24 cellular contexts compared by ENCODE assay signal in genomic region chr5:82332889-82333619, GRCh38. TPM values are rescaled to one million over a fixed set of nuclear protein-coding genes. Genes with fewer than 3 reads are reported as not detected.
DNase-seq lines count a peak whose midpoint lies in the region; ATAC-seq, FAIRE-seq and TF ChIP-seq lines count a peak whose summit lies in the region.
"Had no signal": no experiment of that assay in that cellular context is flagged by ENCODE, and none has a peak within 500 bp of the region (broad histone marks: within the 10 kb centered on the region; RNA-seq: fewer than 3 reads in every experiment).

No MANE protein-coding gene starts in this region.

- no peak overlapping the region for H2AFZ ChIP-seq in K562 (ENCODE audit: low read depth, low read length)

- H3K4me1 ChIP-seq in heart right ventricle (peaks cover 0 to 53% (median 31%) of the 10 kb centered on the region in 9 donors), K562 (replicated peaks in 1 of 2; ENCODE audit: control insufficient read depth in 2 of 2, insufficient read depth in 2 of 2, low read length in 2 of 2) (peaks cover 0 to 26% of the 10 kb centered on the region in 2 experiments; a peak in 4 of 5 replicates), uterus (no peaks in the 10 kb centered on the region), testis (no peaks in the 10 kb centered on the region), esophagus squamous epithelium (peaks cover 0 to 12% (median 0%) of the 10 kb centered on the region in 3 donors)
- H3K4me1 ChIP-seq: A549, spleen had no signal

- intact Hi-C loops in heart right ventricle (cut with DNase I) (no loop called here), Right ventricle myocardium inferior (cut with DNase I) (no loop called here), K562 (cut with micrococcal nuclease) (no loop called here), uterus (cut with DNase I; ENCODE audit: low total_unique reads) (no loop called here), testis (cut with DNase I; ENCODE audit: low total_unique reads) (no loop called here), esophagus squamous epithelium (cut with DNase I) (no loop called here)

- TF ChIP-seq RAD21 in K562 (CRISPR knock-in tag; conservative IDR thresholded peaks at IDR 0.05 in 1 of 2, IDR thresholded peaks at IDR 0.05 in 1 of 2): no peak

- H3K9me3 ChIP-seq in heart right ventricle (no peaks in the 10 kb centered on the region), K562 (replicated peaks; ENCODE audit: control insufficient read depth, insufficient read depth, low read depth, low read length) (0 out of 2 replicates have a peak, but pooled peaks cover 4% of the 10 kb centered on the region), uterus (no peaks in the 10 kb centered on the region), testis (no peaks in the 10 kb centered on the region), esophagus squamous epithelium (no peaks in the 10 kb centered on the region)
- H3K9me3 ChIP-seq: A549, BE2C, gastrocnemius medialis, MG63, spleen had no signal

- WGBS in heart right ventricle, 2 donors: 52 to 60% methylated on average over 2 of the region's 2 CpGs
- 18% methylated on average over 2 of the region's 2 CpGs for WGBS in K562 (ENCODE audit: insufficient coverage, low coverage, missing lambda C conversion rate)
- WGBS in testis, 2 donors: 58 to 79% methylated on average over 2 of the region's 2 CpGs
- 46 to 61% methylated on average over 2 of the region's 2 CpGs for WGBS in esophagus squamous epithelium, 2 donors

- POLR2A ChIA-PET in K562 (lab: Yijun Ruan, JAX): no interaction called here

- no peak for TF ChIP-seq EP300 in K562 (IDR thresholded peaks at IDR 0.05; ENCODE audit: low read length)

- H3K4me3 ChIP-seq in heart right ventricle (no peak overlapping the region), K562 (no peak overlapping the region), uterus (no peak overlapping the region), testis (no peak overlapping the region), esophagus squamous epithelium (no peak overlapping the region)
- H3K4me3 ChIP-seq: A549, gastrocnemius medialis, MG63, spleen had no signal

- no peaks in the 10 kb centered on the region for H3K36me3 ChIP-seq in heart right ventricle
- H3K36me3 ChIP-seq in K562 (ENCODE audit: control insufficient read depth, insufficient read depth, low read length): no peaks in the 10 kb centered on the region
- no peaks in the 10 kb centered on the region for H3K36me3 ChIP-seq in uterus
- H3K36me3 ChIP-seq in testis (ENCODE audit: low read depth, missing control alignments): no peaks in the 10 kb centered on the region
- no peaks in the 10 kb centered on the region for H3K36me3 ChIP-seq in esophagus squamous epithelium
- H3K36me3 ChIP-seq: BE2C, gastrocnemius medialis, MG63, spleen had no signal

- H3K9ac ChIP-seq in K562 (ENCODE audit: insufficient read depth in 1 of 2, low read depth in 2 of 2, low read length in 2 of 2): no peak overlapping the region

- CTCF ChIA-PET in K562 (lab: Yijun Ruan, JAX; ENCODE audit: low intra/inter-chr PET ratio): no interaction called here

- TF ChIP-seq CTCF in heart right ventricle (IDR thresholded peaks at IDR 0.05): no peak
- no peak for TF ChIP-seq CTCF in K562 (IDR thresholded peaks at IDR 0.05 in 2 of 3, conservative IDR thresholded peaks at IDR 0.05 in 1 of 3; ENCODE audit: insufficient read depth in 2 of 3, low read depth in 1 of 3, low read length in 3 of 3)
- TF ChIP-seq CTCF in uterus (IDR thresholded peaks at IDR 0.05): no peak
- TF ChIP-seq CTCF in testis (IDR thresholded peaks at IDR 0.05): no peak
- no peak for TF ChIP-seq CTCF in esophagus squamous epithelium (IDR thresholded peaks at IDR 0.05)

- TF ChIP-seq POLR2A in K562 (conservative IDR thresholded peaks at IDR 0.05) (no peak), uterus (IDR thresholded peaks at IDR 0.05) (no peak), testis (IDR thresholded peaks at IDR 0.05) (no peak), esophagus squamous epithelium (IDR thresholded peaks at IDR 0.05) (no peak)

- in situ Hi-C loops in K562 (cut with MboI): no loop called here

- H3K27ac ChIP-seq in heart right ventricle (peak overlapping the region in 7 of 10 donors; percentile 11 to 84 (median 51)), K562 (ENCODE audit: extremely low read depth, low read depth, low read length) (no peak overlapping the region), uterus (peak overlapping the region; percentile 16 to 75), testis (peak overlapping the region in 1 of 2 donors; percentile 46), esophagus squamous epithelium (peak overlapping the region in 1 of 4 donors; percentile 56)
- H3K27ac ChIP-seq: A549, epithelial cell of prostate, gastrocnemius medialis, spleen had no signal

- H3K9me1 ChIP-seq in K562 (ENCODE audit: control insufficient read depth, insufficient read depth, low read length): no peaks in the 10 kb centered on the region

- H3K4me2 ChIP-seq in K562 (ENCODE audit: insufficient read depth, low read length): no peak overlapping the region
- H3K4me2 ChIP-seq: A549 had no signal

- FAIRE-seq in K562 (lab: Jason Lieb, UNC): no peak
- FAIRE-seq: A549, GM12891 had no signal

- no TSS peak for BruUV-seq in K562 (replicated peaks; lab: Mats Ljungman, UMichigan)

- H3K27me3 ChIP-seq in heart right ventricle (no peaks in the 10 kb centered on the region), K562 (ENCODE audit: control insufficient read depth in 2 of 2, insufficient read depth in 2 of 2, low read length in 2 of 2) (no peaks in the 10 kb centered on the region), uterus (no peaks in the 10 kb centered on the region), testis (no peaks in the 10 kb centered on the region), esophagus squamous epithelium (no peaks in the 10 kb centered on the region)
- H3K27me3 ChIP-seq: BE2C, gastrocnemius medialis, MG63, spleen had no signal

- no peaks in the 10 kb centered on the region for H4K20me1 ChIP-seq in K562 (replicated peaks; ENCODE audit: control insufficient read depth, insufficient read depth, low read length)

- H3K79me2 ChIP-seq in K562 (ENCODE audit: control insufficient read depth, insufficient read depth, low read length): no peaks in the 10 kb centered on the region

- ATAC-seq in heart right ventricle (peak in 3 of 8 donors; percentile 33 to 36 (median 35)), Right ventricle myocardium inferior (no peak), K562 (no peak)
- ATAC-seq: A549; activated T-helper 17 cell treated with anti-CD3 and anti-CD28 coated beads, Interleukin-2, amount 50 U/mL, for 72 hours; gastrocnemius medialis had no signal

- DNase-seq in heart right ventricle (no peak), Right ventricle myocardium inferior (ENCODE audit: missing footprints) (no peak), K562 (ENCODE audit: extremely low read depth in 1 of 4, low spot score in 3 of 4) (no peak), iris pigment epithelial cell (ENCODE audit: low read depth) (peak; percentile 63), uterus (no peak), testis (no peak), NCI-H187 treated with DMSO at 0.1 percent for 48 hours (lab: John Stamatoyannopoulos, UW) (no peak), esophagus squamous epithelium (lab: John Stamatoyannopoulos, UW) (no peak)
- DNase-seq: activated CD4-positive, alpha-beta T cell treated with anti-CD3 and anti-CD28 coated beads, Interleukin-2, amount 50 U/mL, for 4 hours; activated CD8-positive, alpha-beta memory T cell treated with anti-CD3 and anti-CD28 coated beads, Interleukin-2, amount 50 U/mL, for 4 hours; BE2C; DMS79; gastrocnemius medialis; MG63; NCI-H1417 treated with DMSO at 0.1 percent for 48 hours; NCI-H2171; NCI-H526; spleen; stimulated activated CD4-positive, alpha-beta T cell treated with anti-CD3 and anti-CD28 coated beads, Interleukin-4, amount 100 ng/mL, for 1 hour; T-helper 9 cell had no signal

TF ChIP-seq in K562, 482 proteins besides CTCF, POLR2A, EP300 and RAD21 (continues in another document):
- TF ChIP-seq CBFB (CRISPR knock-in tag; IDR thresholded peaks at IDR 0.05): no peak

RNA-seq across cellular contexts. Expression of gene RPS23, which starts 54.9 kb away (rescaled TPM):
- total RNA-seq in heart right ventricle (1,000 to 10,000 TPM in 9 of 10 donors, 100 to 1,000 TPM in 1; 992 to 1,282 (median 1,119) TPM), Right ventricle myocardium inferior (1,242 TPM), K562 (2014; rRNA removed) (4,345 and 7,063 TPM in 2 replicates), K562 (2014; rRNA removed; fragmentation: Illumina TruSeq; extraction: Trizol) (6,408 and 7,046 TPM in 2 replicates), K562 (2015; rRNA removed; fragmentation: Illumina TruSeq; extraction: Trizol) (6,302 and 6,440 TPM in 2 replicates), K562 (2021) (3,252 and 3,488 TPM in 2 replicates), uterus (1,000 to 10,000 TPM; 2,255 to 4,084 (median 2,405) TPM), testis (1,000 to 10,000 TPM in 1 of 2 donors, 100 to 1,000 TPM in 1; 777 to 1,231 TPM), esophagus squamous epithelium (1,000 to 10,000 TPM; 1,256 to 3,713 (median 2,903) TPM)
- polyA plus RNA-seq in heart right ventricle (1,000 to 10,000 TPM in 1 of 2 donors, 100 to 1,000 TPM in 1; 927 to 3,427 TPM), K562 (2011; rRNA removed) (4,543 and 4,761 TPM in 2 replicates), K562 (2014; fragmentation: Illumina TruSeq; extraction: Trizol) (5,425 and 5,953 TPM in 2 replicates), K562 (2014; fragmentation: Nextera tagmentation; extraction: Ambion mirVana) (1,000 to 10,000 TPM; 5,181 to 6,445 TPM), K562 (2014; rRNA removed) (7,344 and 10,689 TPM in 2 replicates), testis (ENCODE audit: insufficient read depth, low read depth, low replicate concordance) (1,262 TPM)
- 346 and 447 TPM in 2 replicates for total RNA-seq in K562 (2011; cell fraction: chromatin; rRNA removed; ENCODE audit: low replicate concordance)
- total RNA-seq in K562 (2011; cell fraction: nucleolus; rRNA removed): 526 and 614 TPM in 2 replicates
- 1,360 and 2,588 TPM in 2 replicates for total RNA-seq in K562 (2011; cell fraction: nucleoplasm; rRNA removed)
- 2,442 and 6,019 TPM in 2 replicates for polyA plus RNA-seq in K562 (2011; cell fraction: cytosol; rRNA removed)
- 1,013 and 2,216 TPM in 2 replicates for polyA plus RNA-seq in K562 (2011; cell fraction: nucleus; rRNA removed)
- polyA plus RNA-seq in K562 (2012): 5,059 and 9,769 TPM in 2 replicates
- polyA minus RNA-seq in K562 (2011; rRNA and poly(A)+ RNA removed): 6,635 and 7,075 TPM in 2 replicates
- polyA minus RNA-seq in K562 (2011; cell fraction: cytosol; rRNA and poly(A)+ RNA removed): 1,206 and 1,219 TPM in 2 replicates
- polyA minus RNA-seq in K562 (2011; cell fraction: nucleus; rRNA and poly(A)+ RNA removed): 123 and 336 TPM in 2 replicates
